14 cellular contexts compared by ENCODE assay signal in the genomic region with DNA sequence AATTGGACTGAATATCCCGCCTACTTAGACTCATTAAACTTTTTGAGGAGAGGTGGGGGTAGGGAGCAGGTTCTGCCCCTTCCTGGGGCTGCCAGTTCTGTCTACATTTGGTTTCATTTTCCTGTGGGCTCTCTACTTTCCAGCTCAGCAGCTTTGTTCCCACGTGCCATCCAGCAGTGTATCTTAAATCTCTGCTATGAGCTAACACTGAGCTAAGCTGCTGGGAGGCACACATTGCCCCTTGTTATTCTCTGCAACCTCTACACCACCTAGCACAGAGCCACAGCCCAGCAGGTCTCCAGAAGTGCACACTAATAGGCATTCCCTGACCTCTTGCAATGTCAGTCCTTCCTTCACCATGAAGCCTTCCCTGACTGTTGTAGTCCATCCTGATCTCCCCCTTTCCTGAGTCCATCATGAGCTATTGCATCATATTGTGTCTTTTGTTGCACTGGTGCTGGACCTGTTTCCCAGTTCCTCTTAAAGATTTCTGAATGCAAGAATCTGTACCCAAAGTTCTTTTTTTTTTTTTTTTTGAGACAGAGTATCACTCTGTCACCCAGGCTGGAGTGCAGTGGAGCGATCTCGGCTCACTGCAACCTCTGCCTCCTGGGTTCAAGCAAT. TPM values are rescaled to one million over a fixed set of nuclear protein-coding genes. Genes with fewer than 3 reads are reported as not detected.
DNase-seq lines count a peak whose midpoint lies in the region; ATAC-seq and TF ChIP-seq lines count a peak whose summit lies in the region.
"Had no signal": no experiment of that assay in that cellular context is flagged by ENCODE, and none has a peak within 500 bp of the region (broad histone marks: within the 10 kb centered on the region; RNA-seq: fewer than 3 reads in every experiment).

No MANE protein-coding gene starts in this region.

- ATAC-seq in T-cell (replicated peaks in 1 of 4) (no peak), HG03097 (IDR thresholded peaks at IDR 0.05; ENCODE audit: low FRiP score, unreplicated experiment) (no peak), HG02763 (IDR thresholded peaks at IDR 0.05; ENCODE audit: unreplicated experiment) (no peak)
- ATAC-seq: pancreas had no signal

- H3K4me1 Mint-ChIP-seq in T-cell: peaks cover 6 to 17% (median 11%) of the 10 kb centered on the region in 3 donors
- no peaks in the 10 kb centered on the region for H3K4me1 Mint-ChIP-seq in glutamatergic neuron (ENCODE audit: low read depth, unreplicated experiment)

- DNase-seq in DMS 273 (lab: John Stamatoyannopoulos, UW; ENCODE audit: unreplicated experiment) (peak; percentile 6), DMS 273 treated with DMSO at 0.1 percent for 48 hours (lab: John Stamatoyannopoulos, UW) (no peak), GM03348 (ENCODE audit: low spot score) (peak; percentile 21), T-cell (no peak), fibroblast of villous mesenchyme (ENCODE audit: low read depth) (peak; percentile 55), glutamatergic neuron (no peak)
- DNase-seq: dermis blood vessel endothelial cell, NCI-H1417 treated with DMSO at 0.1 percent for 48 hours, pancreas, SJCRH30, spleen had no signal

- no peak overlapping the region for H3K4me3 Mint-ChIP-seq in T-cell
- H3K4me3 Mint-ChIP-seq in glutamatergic neuron (ENCODE audit: unreplicated experiment): no peak overlapping the region

- POLR2A ChIA-PET in T-cell (lab: Charles Lee): no interaction called here

- peaks cover 0 to 8% (median 0%) of the 10 kb centered on the region in 3 donors for H3K9me3 Mint-ChIP-seq in T-cell
- no peaks in the 10 kb centered on the region for H3K9me3 Mint-ChIP-seq in glutamatergic neuron (ENCODE audit: unreplicated experiment)

- H3K36me3 Mint-ChIP-seq in T-cell: no peaks in the 10 kb centered on the region
- H3K36me3 Mint-ChIP-seq in glutamatergic neuron (ENCODE audit: unreplicated experiment): peaks cover 10% of the 10 kb centered on the region

- CTCF ChIA-PET in T-cell (lab: Charles Lee): interaction anchor here in 1 of 2 donors (1.4 kb wide), 1 partner anchor 10 kb away, joined by 6 read pairs; no protein-coding TSS in a partner anchor

- no peak overlapping the region for H3K4me3 ChIP-seq in fibroblast of villous mesenchyme (ENCODE audit: low read depth, low read length)
- H3K4me3 ChIP-seq: pancreas, SJCRH30, spleen, thoracic aorta had no signal

- TF ChIP-seq CTCF in fibroblast of villous mesenchyme (IDR thresholded peaks at IDR 0.05; ENCODE audit: insufficient read depth, low read depth, low read length) (no peak), glutamatergic neuron (IDR thresholded peaks at IDR 0.05; ENCODE audit: partially characterized antibody, unreplicated experiment) (no peak)

- peak overlapping the region; percentile 12 to 78 for H3K27ac Mint-ChIP-seq in T-cell
- no peak overlapping the region for H3K27ac Mint-ChIP-seq in glutamatergic neuron (ENCODE audit: unreplicated experiment)

- H3K27me3 Mint-ChIP-seq in T-cell (peaks cover 12 to 14% of the 10 kb centered on the region in 2 donors), glutamatergic neuron (ENCODE audit: unreplicated experiment) (no peaks in the 10 kb centered on the region)

RNA-seq across cellular contexts. Expression of a gene that starts 28.7 kb away (rescaled TPM):
- total RNA-seq in T-cell (100 to 1,000 TPM; 107 to 118 (median 110) TPM), fibroblast of villous mesenchyme (90.5 and 112 TPM in 2 replicates), glutamatergic neuron (ENCODE audit: unreplicated experiment) (127 TPM)

Comparison
In these comparisons a context has a peak if more than half of its experiments do, and no peak if none do; other contexts are left out.
1. DNase-seq: peak in DMS 273 (single experiment), GM03348 (single experiment) and fibroblast of villous mesenchyme (single experiment); none in DMS 273 treated with DMSO at 0.1 percent for 48 hours (single experiment), T-cell (0 of 34) and glutamatergic neuron (single experiment).